1 cellular context compared by ENCODE assay signal in the genomic region with DNA sequence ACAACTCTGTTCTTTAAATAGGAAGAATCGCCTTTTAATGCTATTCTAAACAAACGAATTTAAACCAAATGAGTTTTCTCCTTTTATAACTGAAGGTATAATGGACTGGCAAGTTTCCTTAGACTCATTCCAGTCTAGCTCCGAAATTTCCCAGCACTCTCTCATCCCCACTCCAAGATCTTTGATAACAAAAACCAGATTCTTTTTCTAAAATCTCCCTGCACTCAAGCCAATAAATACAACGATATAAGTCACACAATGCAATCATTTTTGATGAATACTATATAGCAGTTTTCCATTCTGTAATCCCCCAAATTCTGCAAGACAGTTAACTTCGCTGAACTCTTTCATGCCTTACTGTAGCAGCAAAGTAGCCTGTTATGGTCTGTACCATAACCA.
TF ChIP-seq lines count a peak whose summit lies in the region.

No MANE protein-coding gene starts in this region.

TF ChIP-seq in GM23338, 12 proteins besides CTCF, POLR2A, EP300 and RAD21 (continued from another document):
- TF ChIP-seq ZNF462 (CRISPR knock-in tag; IDR thresholded peaks at IDR 0.05) (no peak), REST (IDR thresholded peaks at IDR 0.05; ENCODE audit: unreplicated experiment) (no peak), STAT1 (IDR thresholded peaks at IDR 0.05; ENCODE audit: unreplicated experiment) (no peak), NANOG (IDR thresholded peaks at IDR 0.05; ENCODE audit: borderline replicate concordance) (no peak), ZNF114 (CRISPR knock-in tag; IDR thresholded peaks at IDR 0.05) (no peak), CREB1 (CRISPR knock-in tag; IDR thresholded peaks at IDR 0.05; ENCODE audit: low read depth) (no peak), POLR2AphosphoS5 (IDR thresholded peaks at IDR 0.05; ENCODE audit: low read depth) (no peak)
